In the genomic region with DNA sequence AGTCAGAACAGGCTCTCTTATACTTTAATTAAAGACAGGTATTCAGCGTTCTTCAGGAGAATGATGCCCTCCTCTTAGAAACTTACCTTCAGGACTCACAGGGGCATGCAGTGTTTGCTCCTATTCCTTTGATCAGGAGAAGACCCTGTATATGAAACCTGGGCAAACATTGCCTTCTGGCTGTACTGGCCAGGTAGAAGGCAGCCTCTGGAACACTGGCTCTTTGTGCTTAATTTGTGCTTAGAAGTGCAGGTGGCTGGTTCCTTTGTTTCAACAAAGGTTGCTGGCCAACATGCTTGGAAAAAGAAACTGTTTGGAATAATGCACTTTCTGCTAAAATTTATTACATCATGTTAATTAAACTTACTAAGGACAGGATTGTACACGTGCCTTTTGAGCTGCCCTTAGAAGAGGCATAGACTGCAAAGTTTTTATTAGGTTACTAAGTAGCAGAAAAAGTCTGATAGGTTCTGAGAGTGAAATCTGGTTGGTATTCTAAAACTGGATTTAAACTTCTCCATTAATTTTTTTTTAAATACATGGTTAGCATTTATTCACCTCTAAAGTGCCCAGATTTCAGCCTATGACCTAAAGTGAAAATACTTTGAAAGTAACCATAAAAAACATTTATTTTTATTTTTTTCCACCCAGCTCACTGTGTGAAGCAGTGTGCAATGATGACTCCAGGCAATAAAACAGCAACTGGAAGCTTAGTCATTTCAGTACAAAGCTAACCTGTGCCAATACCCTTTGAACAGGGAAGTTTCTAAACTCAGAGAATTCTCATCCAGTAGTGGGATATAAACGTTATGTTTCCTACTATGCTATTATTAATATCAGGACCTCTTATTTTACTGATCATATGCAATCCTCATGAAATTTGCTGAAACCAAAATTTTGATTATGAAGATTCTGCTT, we compare ENCODE assay signal across 11 cellular contexts. TPM values are rescaled to one million over a fixed set of nuclear protein-coding genes. Genes with fewer than 3 reads are reported as not detected.
A peak's percentile ranks its signal among the peaks of the same experiment; 100 is the strongest.
DNase-seq lines count a peak whose midpoint lies in the region; ATAC-seq lines count a peak whose summit lies in the region.
"Had no signal": no experiment of that assay in that cellular context is flagged by ENCODE, and none has a peak within 500 bp of the region (broad histone marks: within the 10 kb centered on the region; RNA-seq: fewer than 3 reads in every experiment).

No MANE protein-coding gene starts in this region.

- peaks cover 9% of the 10 kb centered on the region for H3K4me1 ChIP-seq in endocrine pancreas (ENCODE audit: control insufficient read depth, insufficient read depth, low read length)
- peaks cover 30% of the 10 kb centered on the region for H3K4me1 ChIP-seq in skeletal muscle satellite cell (ENCODE audit: control insufficient read depth, insufficient read depth, low read length)
- no peaks in the 10 kb centered on the region for H3K4me1 ChIP-seq in right cardiac atrium (ENCODE audit: control insufficient read depth, insufficient read depth, low read length)

- peaks cover 13% of the 10 kb centered on the region for H3K4me1 Mint-ChIP-seq in activated naive CD8-positive, alpha-beta T cell treated with anti-CD3 and anti-CD28 coated beads, Interleukin-2, amount 50 U/mL, for 24 hours

- H3K9me3 Mint-ChIP-seq in activated naive CD8-positive, alpha-beta T cell treated with anti-CD3 and anti-CD28 coated beads, Interleukin-2, amount 50 U/mL, for 24 hours, result no peaks in the 10 kb centered on the region

- H3K27me3 ChIP-seq in endocrine pancreas (ENCODE audit: control insufficient read depth, insufficient read depth, low read length) (no peaks in the 10 kb centered on the region), skeletal muscle satellite cell (ENCODE audit: control insufficient read depth, insufficient read depth, low read length) (no peaks in the 10 kb centered on the region), right cardiac atrium (ENCODE audit: control insufficient read depth, insufficient read depth) (no peaks in the 10 kb centered on the region)

- WGBS in right cardiac atrium, result 65% methylated on average over 3 of the region's 3 CpGs

- H3K27ac ChIP-seq in right cardiac atrium (ENCODE audit: low read length), result no peak overlapping the region
- H3K27ac ChIP-seq: cardiac muscle cell had no signal

- H3K4me3 ChIP-seq in endocrine pancreas (ENCODE audit: control insufficient read depth, insufficient read depth, low read length) (peak overlapping the region; percentile 24), skeletal muscle satellite cell (ENCODE audit: low read length) (no peak overlapping the region), right cardiac atrium (ENCODE audit: low read length) (no peak overlapping the region)
- H3K4me3 ChIP-seq: cardiac muscle cell had no signal

- peak overlapping the region; percentile 27 for H3K4me2 ChIP-seq in skeletal muscle satellite cell (ENCODE audit: low read length)

- DNase-seq in NCI-H2029 treated with DMSO at 0.1 percent for 48 hours (lab: John Stamatoyannopoulos, UW) (peak; percentile 70), hepatic stellate cell (ENCODE audit: low spot score) (no peak), right cardiac atrium (no peak)
- DNase-seq in activated naive CD8-positive, alpha-beta T cell treated with anti-CD3 and anti-CD28 coated beads, Interleukin-2, amount 50 U/mL, for 24 hours, result no peak
- DNase-seq: activated CD4-positive, alpha-beta T cell treated with anti-CD3 and anti-CD28 coated beads for 48 hours; NCI-H2171 had no signal

- intact Hi-C loops in right cardiac atrium (cut with DNase I), result no loop called here

- no peak overlapping the region for H3K4me3 Mint-ChIP-seq in activated naive CD8-positive, alpha-beta T cell treated with anti-CD3 and anti-CD28 coated beads, Interleukin-2, amount 50 U/mL, for 24 hours

- no peaks in the 10 kb centered on the region for H3K36me3 Mint-ChIP-seq in activated naive CD8-positive, alpha-beta T cell treated with anti-CD3 and anti-CD28 coated beads, Interleukin-2, amount 50 U/mL, for 24 hours (ENCODE audit: low read depth)

- H3K27me3 Mint-ChIP-seq in activated naive CD8-positive, alpha-beta T cell treated with anti-CD3 and anti-CD28 coated beads, Interleukin-2, amount 50 U/mL, for 24 hours, result no peaks in the 10 kb centered on the region

- H3K9me3 ChIP-seq in endocrine pancreas (ENCODE audit: control insufficient read depth, low read length) (no peaks in the 10 kb centered on the region), skeletal muscle satellite cell (replicated peaks; ENCODE audit: low read length) (no peaks in the 10 kb centered on the region), right cardiac atrium (ENCODE audit: control insufficient read depth, low read length) (no peaks in the 10 kb centered on the region)

- H3K36me3 ChIP-seq in endocrine pancreas (ENCODE audit: control insufficient read depth, insufficient read depth, low read length) (peaks cover 3% of the 10 kb centered on the region), skeletal muscle satellite cell (ENCODE audit: insufficient read depth, low read length) (no peaks in the 10 kb centered on the region)
- H3K36me3 ChIP-seq: cardiac muscle cell had no signal

- H3K9ac ChIP-seq in endocrine pancreas (ENCODE audit: control insufficient read depth, insufficient read depth, low read length) (no peak overlapping the region), skeletal muscle satellite cell (ENCODE audit: low read depth, low read length) (peak overlapping the region; percentile 48)

- no peak overlapping the region for H3K27ac Mint-ChIP-seq in activated naive CD8-positive, alpha-beta T cell treated with anti-CD3 and anti-CD28 coated beads, Interleukin-2, amount 50 U/mL, for 24 hours

- ATAC-seq in GM19452 (IDR thresholded peaks at IDR 0.05; ENCODE audit: unreplicated experiment) (peak; percentile 24), GM21515 (IDR thresholded peaks at IDR 0.05; ENCODE audit: unreplicated experiment) (no peak), right cardiac atrium (no peak)
- ATAC-seq in activated naive CD8-positive, alpha-beta T cell treated with anti-CD3 and anti-CD28 coated beads, Interleukin-2, amount 50 U/mL, for 24 hours, result no peak

RNA-seq across cellular contexts. Expression of a gene that starts 11.3 kb away (rescaled TPM):
- total RNA-seq in skeletal muscle satellite cell (2012; rRNA removed), result under 0.01 and 0.22 TPM in 2 replicates
- total RNA-seq in right cardiac atrium, result not detected
- not detected for polyA plus RNA-seq in right cardiac atrium
- total RNA-seq: cardiac muscle cell had no signal
- polyA plus RNA-seq: cardiac muscle cell had no signal
